In genomic region chr2:31983762-31984467, GRCh38 we compare ENCODE assay signal across 22 cellular contexts. TPM values are rescaled to one million over a fixed set of nuclear protein-coding genes. Genes with fewer than 3 reads are reported as not detected.
DNase-seq lines count a peak whose midpoint lies in the region; ATAC-seq and TF ChIP-seq lines count a peak whose summit lies in the region.
"Had no signal": no experiment of that assay in that cellular context is flagged by ENCODE, and none has a peak within 500 bp of the region (broad histone marks: within the 10 kb centered on the region; RNA-seq: fewer than 3 reads in every experiment).

No MANE protein-coding gene starts in this region.

- no peak overlapping the region for H2BK120ac ChIP-seq in H9 (ENCODE audit: low read depth, low read length, poor library complexity, severe bottlenecking)

- no peaks in the 10 kb centered on the region for H3K23me2 ChIP-seq in H9 (ENCODE audit: insufficient read length, low read depth, low read length, poor library complexity, severe bottlenecking)

- H3K9me3 Mint-ChIP-seq in CD8-positive, alpha-beta T cell, result no peaks in the 10 kb centered on the region
- no peaks in the 10 kb centered on the region for H3K9me3 Mint-ChIP-seq in WTC11
- H3K9me3 Mint-ChIP-seq in naive B cell, result peaks cover 0 to 1% (median 0%) of the 10 kb centered on the region in 7 donors
- no peaks in the 10 kb centered on the region for H3K9me3 Mint-ChIP-seq in H9
- H3K9me3 Mint-ChIP-seq: CD4-positive, alpha-beta T cell; T-cell had no signal

- H2BK15ac ChIP-seq in H9 (ENCODE audit: low read depth, low read length), result no peak overlapping the region

- H3K79me1 ChIP-seq in H9 (ENCODE audit: insufficient read depth, low read depth, low read length, poor library complexity, severe bottlenecking), result peaks cover 12% of the 10 kb centered on the region

- peaks cover 3% of the 10 kb centered on the region; the same call in 1 of the 2 replicates for H3K79me2 ChIP-seq in H9 (ENCODE audit: insufficient read depth, low read length)

- H4K91ac ChIP-seq in H9 (ENCODE audit: insufficient read length, low read depth, low read length), result no peak overlapping the region

- DNase-seq in A673 (ENCODE audit: low spot score) (peak; percentile 45), WTC11 (ENCODE audit: low spot score) (no peak), naive B cell (no peak), NCI-H345 (lab: John Stamatoyannopoulos, UW) (no peak), NCI-H524 (lab: John Stamatoyannopoulos, UW) (no peak), H9 (no peak)
- DNase-seq in CD8-positive, alpha-beta T cell, result no peak
- DNase-seq: CD4-positive, alpha-beta T cell; EL; GF-D8; NCI-H1417; NCI-H1694 treated with DMSO at 0.1 percent for 48 hours; NCI-H2081 treated with DMSO at 0.1 percent for 48 hours; NCI-H2171 treated with DMSO at 0.1 percent for 48 hours; NCI-H446 treated with DMSO at 0.1 percent for 48 hours; NCI-H748 treated with DMSO at 0.1 percent for 48 hours; PC-9; RPMI8226; SHP77 treated with DMSO at 0.1 percent for 48 hours; T-cell had no signal

- no peak for ATAC-seq in CD8-positive, alpha-beta T cell
- ATAC-seq in WTC11 (no peak), naive B cell (ENCODE audit: low read depth in 2 of 2) (no peak), HG02642 (IDR thresholded peaks at IDR 0.05; ENCODE audit: poor library complexity, unreplicated experiment) (no peak)
- ATAC-seq: T-cell had no signal

- H3K27me3 ChIP-seq in A673 (replicated peaks; ENCODE audit: insufficient read depth, low read depth, low read length, poor library complexity) (no peaks in the 10 kb centered on the region), H9 (ENCODE audit: insufficient read depth, low read length) (no peaks in the 10 kb centered on the region)
- H3K27me3 ChIP-seq in CD8-positive, alpha-beta T cell (ENCODE audit: insufficient read depth, low read length), result no peaks in the 10 kb centered on the region

- no peaks in the 10 kb centered on the region for H4K20me1 ChIP-seq in H9 (ENCODE audit: control insufficient read depth, insufficient read depth, insufficient read length)

- H3K27ac ChIP-seq in A673 (ENCODE audit: low read depth, low read length, poor library complexity, severe bottlenecking), result no peak overlapping the region
- no peak overlapping the region for H3K27ac ChIP-seq in CD8-positive, alpha-beta T cell (ENCODE audit: low read depth, low read length)
- no peak overlapping the region for H3K27ac ChIP-seq in H9 (ENCODE audit: insufficient read length, low read depth, low read length)
- H3K27ac ChIP-seq: PC-9, SK-N-MC had no signal

- H3K9ac ChIP-seq in H9 (ENCODE audit: extremely low read depth, insufficient read length, low read length), result no peak overlapping the region

- POLR2A ChIA-PET in A673 (lab: Charles Lee; ENCODE audit: low non-redundant PET), result no interaction called here
- POLR2A ChIA-PET in CD8-positive, alpha-beta T cell (lab: Charles Lee), result no interaction called here
- POLR2A ChIA-PET in WTC11 (lab: Charles Lee), result no interaction called here

- H4K5ac ChIP-seq in H9 (ENCODE audit: insufficient read length, low read depth, low read length), result no peak overlapping the region

- intact Hi-C loops in A673 (cut with micrococcal nuclease; ENCODE audit: unreplicated experiment), result no loop called here
- intact Hi-C loops in CD8-positive, alpha-beta T cell (cut with DNase I, micrococcal nuclease), result no loop called here

- H3K27ac Mint-ChIP-seq in CD8-positive, alpha-beta T cell, result peak overlapping the region; percentile 10
- H3K27ac Mint-ChIP-seq in WTC11 (peak overlapping the region; percentile 28; the same call in 1 of the 2 replicates), naive B cell (peak overlapping the region in 4 of 6 donors; percentile 39 to 74 (median 44)), H9 (peak overlapping the region in 1 of 3 experiments; percentile 5; a peak in 1 of 7 replicates)
- H3K27ac Mint-ChIP-seq: CD4-positive, alpha-beta T cell; T-cell had no signal

- peaks cover 10% of the 10 kb centered on the region for H3K4me1 ChIP-seq in A673 (ENCODE audit: insufficient read depth, low read length, poor library complexity, severe bottlenecking)
- H3K4me1 ChIP-seq in CD8-positive, alpha-beta T cell (ENCODE audit: insufficient read depth, low read length), result peaks cover 11% of the 10 kb centered on the region
- peaks cover 3% of the 10 kb centered on the region; the same call in 1 of the 2 replicates for H3K4me1 ChIP-seq in H9 (ENCODE audit: insufficient read depth, low read length)

- H3K9me3 ChIP-seq in A673 (ENCODE audit: low read depth, low read length, poor library complexity, severe bottlenecking) (no peaks in the 10 kb centered on the region), H9 (ENCODE audit: control insufficient read depth, low read depth, low read length) (no peaks in the 10 kb centered on the region)
- no peaks in the 10 kb centered on the region for H3K9me3 ChIP-seq in CD8-positive, alpha-beta T cell (ENCODE audit: low read length)

- H3K14ac ChIP-seq in H9 (ENCODE audit: insufficient read depth, low read length), result no peak overlapping the region

- CTCF ChIA-PET in A673 (lab: Charles Lee), result no interaction called here
- CTCF ChIA-PET in CD8-positive, alpha-beta T cell (lab: Charles Lee), result no interaction called here
- CTCF ChIA-PET in WTC11 (lab: Charles Lee), result no interaction called here

- no peak overlapping the region for H3K4me2 ChIP-seq in H9 (ENCODE audit: insufficient read depth, insufficient read length, low read length)
- H3K4me2 ChIP-seq: PC-9 had no signal

- no CpG with 5 or more reads among the region's 5 CpGs for WGBS in H9 (ENCODE audit: extremely low coverage, insufficient read length, low lambda C conversion rate)

- no peaks in the 10 kb centered on the region for H3K36me3 ChIP-seq in A673 (ENCODE audit: insufficient read depth, low read length, poor library complexity, severe bottlenecking)
- no peaks in the 10 kb centered on the region for H3K36me3 ChIP-seq in CD8-positive, alpha-beta T cell (ENCODE audit: insufficient read depth, low read length)

- no peak overlapping the region for H2AK5ac ChIP-seq in H9 (ENCODE audit: insufficient read length, low read length)

- peaks cover 16% of the 10 kb centered on the region for H3K36me3 Mint-ChIP-seq in CD8-positive, alpha-beta T cell
- H3K36me3 Mint-ChIP-seq in WTC11 (no peaks in the 10 kb centered on the region), naive B cell (peaks cover 0 to 7% of the 10 kb centered on the region in 2 donors), H9 (ENCODE audit: insufficient read depth in 1 of 3, low read depth in 3 of 3) (peaks cover 0 to 2% (median 0%) of the 10 kb centered on the region in 3 experiments; a peak in 2 of 7 replicates)

- no peak overlapping the region for H3K4me3 Mint-ChIP-seq in CD8-positive, alpha-beta T cell
- H3K4me3 Mint-ChIP-seq in WTC11 (no peak overlapping the region), naive B cell (no peak overlapping the region), H9 (no peak overlapping the region)
- H3K4me3 Mint-ChIP-seq: CD4-positive, alpha-beta T cell; T-cell had no signal

- no peak overlapping the region for H2AFZ ChIP-seq in H9 (ENCODE audit: low read length)
- H2AFZ ChIP-seq: PC-9 had no signal

- H3T11ph ChIP-seq in H9 (ENCODE audit: low read length), result no peak overlapping the region

- no peak overlapping the region for H2BK12ac ChIP-seq in H9 (ENCODE audit: insufficient read length, low read depth, low read length)

- H3K4me3 ChIP-seq in A673 (ENCODE audit: low read depth, low read length, poor library complexity, severe bottlenecking), result no peak overlapping the region
- no peak overlapping the region for H3K4me3 ChIP-seq in CD8-positive, alpha-beta T cell (ENCODE audit: low read depth, low read length)
- H3K4me3 ChIP-seq: PC-9, SK-N-MC had no signal

- H3K27me3 Mint-ChIP-seq in CD8-positive, alpha-beta T cell (ENCODE audit: low read depth), result no peaks in the 10 kb centered on the region
- no peaks in the 10 kb centered on the region for H3K27me3 Mint-ChIP-seq in WTC11 (ENCODE audit: low read depth)
- H3K27me3 Mint-ChIP-seq in naive B cell, result no peaks in the 10 kb centered on the region
- no peaks in the 10 kb centered on the region for H3K27me3 Mint-ChIP-seq in H9 (ENCODE audit: low read depth)
- H3K27me3 Mint-ChIP-seq: CD4-positive, alpha-beta T cell; T-cell had no signal

- H3K18ac ChIP-seq in H9 (ENCODE audit: insufficient read length, low read depth, low read length), result no peak overlapping the region

- H2BK20ac ChIP-seq in H9 (ENCODE audit: low read depth, low read length, poor library complexity, severe bottlenecking), result no peak overlapping the region

- no peak for TF ChIP-seq CTCF in A673 (conservative IDR thresholded peaks at IDR 0.05; ENCODE audit: low read depth, low read length)
- no peak for TF ChIP-seq CTCF in CD8-positive, alpha-beta T cell (IDR thresholded peaks at IDR 0.05)
- no peak for TF ChIP-seq CTCF in WTC11 (IDR thresholded peaks at IDR 0.05)
- no peak for TF ChIP-seq CTCF in H9 (conservative IDR thresholded peaks at IDR 0.05)

- no peak overlapping the region for H2BK5ac ChIP-seq in H9 (ENCODE audit: insufficient read length, low read length)

- no peak overlapping the region for H3K4ac ChIP-seq in H9 (ENCODE audit: low read depth, low read length)

- no peak overlapping the region for H3K23ac ChIP-seq in H9 (ENCODE audit: insufficient read length, low read depth, low read length)

- BruUV-seq in A673 (replicated peaks; lab: Mats Ljungman, UMichigan), result no TSS peak

- H4K8ac ChIP-seq in H9 (replicated peaks; ENCODE audit: insufficient read length, low read depth, low read length), result no peak overlapping the region

- H3K56ac ChIP-seq in H9 (ENCODE audit: insufficient read length, low read depth, low read length), result no peak overlapping the region

- peaks cover 39% of the 10 kb centered on the region for H3K4me1 Mint-ChIP-seq in CD8-positive, alpha-beta T cell (ENCODE audit: low read depth)
- peaks cover 26% of the 10 kb centered on the region for H3K4me1 Mint-ChIP-seq in WTC11
- H3K4me1 Mint-ChIP-seq in naive B cell, result peaks cover 31 to 50% (median 48%) of the 10 kb centered on the region in 3 donors
- H3K4me1 Mint-ChIP-seq in H9, result peaks cover 12 to 14% of the 10 kb centered on the region in 2 experiments

TF ChIP-seq in WTC11, 78 proteins besides CTCF, POLR2A, EP300 and RAD21 (continues in another document):
- TF ChIP-seq ELF4 (CRISPR knock-in tag; IDR thresholded peaks at IDR 0.05; ENCODE audit: low read depth), result no peak
- no peak for TF ChIP-seq FOXP1 (CRISPR knock-in tag; IDR thresholded peaks at IDR 0.05; ENCODE audit: borderline replicate concordance)
- TF ChIP-seq SP1 (CRISPR knock-in tag; conservative IDR thresholded peaks at IDR 0.05), result no peak

RNA-seq across cellular contexts. Expression of gene MEMO1, which starts 26.9 kb away (rescaled TPM):
- 66.0 and 66.7 TPM in 2 replicates for total RNA-seq in A673 (2021)
- total RNA-seq in CD8-positive, alpha-beta T cell, result 10 to 100 TPM; 32.7 to 34.5 TPM
- 43.1 to 45.5 TPM (median 44.4 TPM) in 3 replicates for total RNA-seq in WTC11 (2021)
- 10 to 100 TPM; 45.8 to 85.6 (median 53.1) TPM for polyA plus RNA-seq in naive B cell (ENCODE audit: low read depth in 6 of 6)
- total RNA-seq in H9 (2021), result 48.8 and 49.4 TPM in 2 replicates

RNA-seq across cellular contexts. Expression of gene DPY30, which starts 55.7 kb away (rescaled TPM):
- total RNA-seq in A673 (2021), result 90.8 and 96.2 TPM in 2 replicates
- total RNA-seq in CD8-positive, alpha-beta T cell, result 10 to 100 TPM in 1 of 2 experiments, 1 to 10 TPM in 1; 9.6 to 10.8 TPM
- 116 to 136 TPM (median 135 TPM) in 3 replicates for total RNA-seq in WTC11 (2021)
- polyA plus RNA-seq in naive B cell (ENCODE audit: low read depth in 6 of 6), result 100 to 1,000 TPM; 129 to 189 (median 169) TPM
- 148 and 149 TPM in 2 replicates for total RNA-seq in H9 (2021)
